In the genomic region with DNA sequence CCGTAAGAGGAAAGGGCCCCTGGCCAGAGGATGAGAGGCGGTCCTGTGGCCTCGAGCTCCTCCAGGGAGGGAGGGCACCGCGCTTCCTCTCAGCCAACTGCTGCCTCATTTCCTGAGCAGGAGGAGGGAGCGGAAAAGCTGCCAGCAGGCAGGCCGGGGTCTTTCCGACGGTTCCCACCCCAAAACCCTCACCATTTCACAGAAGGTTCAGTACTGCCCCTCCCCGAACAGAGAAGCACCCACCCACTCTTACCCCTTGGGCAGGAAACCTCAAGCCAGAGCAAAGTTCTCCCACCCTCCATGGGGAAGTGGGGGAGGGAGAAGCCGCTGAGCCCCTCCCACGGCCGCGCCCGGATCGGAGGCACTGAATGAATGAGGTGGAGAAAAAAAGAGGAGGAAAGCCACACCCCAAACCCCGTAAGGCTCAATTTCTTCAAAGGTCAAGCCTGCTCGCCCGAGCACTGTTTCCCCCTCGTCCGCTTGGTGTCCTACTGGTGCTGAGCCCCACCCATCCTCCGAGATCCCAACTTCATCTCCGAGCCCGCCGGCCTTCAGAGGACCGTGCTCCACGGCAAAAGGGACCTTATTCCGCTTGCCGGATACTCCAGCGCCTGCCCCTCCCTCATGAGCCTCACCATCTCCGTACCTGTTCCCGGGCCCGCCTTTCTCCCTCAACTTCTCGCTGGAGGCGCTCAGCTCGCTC, we compare ENCODE assay signal across 1 cellular context.
TF ChIP-seq lines count a peak whose summit lies in the region.

No MANE protein-coding gene starts in this region.

TF ChIP-seq in K562, 482 proteins besides CTCF, POLR2A, EP300 and RAD21 (continued from another document and continues in another):
- TF ChIP-seq, protein P1, sequence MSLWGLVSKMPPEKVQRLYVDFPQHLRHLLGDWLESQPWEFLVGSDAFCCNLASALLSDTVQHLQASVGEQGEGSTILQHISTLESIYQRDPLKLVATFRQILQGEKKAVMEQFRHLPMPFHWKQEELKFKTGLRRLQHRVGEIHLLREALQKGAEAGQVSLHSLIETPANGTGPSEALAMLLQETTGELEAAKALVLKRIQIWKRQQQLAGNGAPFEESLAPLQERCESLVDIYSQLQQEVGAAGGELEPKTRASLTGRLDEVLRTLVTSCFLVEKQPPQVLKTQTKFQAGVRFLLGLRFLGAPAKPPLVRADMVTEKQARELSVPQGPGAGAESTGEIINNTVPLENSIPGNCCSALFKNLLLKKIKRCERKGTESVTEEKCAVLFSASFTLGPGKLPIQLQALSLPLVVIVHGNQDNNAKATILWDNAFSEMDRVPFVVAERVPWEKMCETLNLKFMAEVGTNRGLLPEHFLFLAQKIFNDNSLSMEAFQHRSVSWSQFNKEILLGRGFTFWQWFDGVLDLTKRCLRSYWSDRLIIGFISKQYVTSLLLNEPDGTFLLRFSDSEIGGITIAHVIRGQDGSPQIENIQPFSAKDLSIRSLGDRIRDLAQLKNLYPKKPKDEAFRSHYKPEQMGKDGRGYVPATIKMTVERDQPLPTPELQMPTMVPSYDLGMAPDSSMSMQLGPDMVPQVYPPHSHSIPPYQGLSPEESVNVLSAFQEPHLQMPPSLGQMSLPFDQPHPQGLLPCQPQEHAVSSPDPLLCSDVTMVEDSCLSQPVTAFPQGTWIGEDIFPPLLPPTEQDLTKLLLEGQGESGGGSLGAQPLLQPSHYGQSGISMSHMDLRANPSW (CRISPR knock-in tag; IDR thresholded peaks at IDR 0.05) = 0 out of 2 replicates have a peak, but pooled peaks have one; percentile 45
- peak; percentile 69 for TF ChIP-seq ZNF316 (IDR thresholded peaks at IDR 0.05)
- TF ChIP-seq, protein P2, sequence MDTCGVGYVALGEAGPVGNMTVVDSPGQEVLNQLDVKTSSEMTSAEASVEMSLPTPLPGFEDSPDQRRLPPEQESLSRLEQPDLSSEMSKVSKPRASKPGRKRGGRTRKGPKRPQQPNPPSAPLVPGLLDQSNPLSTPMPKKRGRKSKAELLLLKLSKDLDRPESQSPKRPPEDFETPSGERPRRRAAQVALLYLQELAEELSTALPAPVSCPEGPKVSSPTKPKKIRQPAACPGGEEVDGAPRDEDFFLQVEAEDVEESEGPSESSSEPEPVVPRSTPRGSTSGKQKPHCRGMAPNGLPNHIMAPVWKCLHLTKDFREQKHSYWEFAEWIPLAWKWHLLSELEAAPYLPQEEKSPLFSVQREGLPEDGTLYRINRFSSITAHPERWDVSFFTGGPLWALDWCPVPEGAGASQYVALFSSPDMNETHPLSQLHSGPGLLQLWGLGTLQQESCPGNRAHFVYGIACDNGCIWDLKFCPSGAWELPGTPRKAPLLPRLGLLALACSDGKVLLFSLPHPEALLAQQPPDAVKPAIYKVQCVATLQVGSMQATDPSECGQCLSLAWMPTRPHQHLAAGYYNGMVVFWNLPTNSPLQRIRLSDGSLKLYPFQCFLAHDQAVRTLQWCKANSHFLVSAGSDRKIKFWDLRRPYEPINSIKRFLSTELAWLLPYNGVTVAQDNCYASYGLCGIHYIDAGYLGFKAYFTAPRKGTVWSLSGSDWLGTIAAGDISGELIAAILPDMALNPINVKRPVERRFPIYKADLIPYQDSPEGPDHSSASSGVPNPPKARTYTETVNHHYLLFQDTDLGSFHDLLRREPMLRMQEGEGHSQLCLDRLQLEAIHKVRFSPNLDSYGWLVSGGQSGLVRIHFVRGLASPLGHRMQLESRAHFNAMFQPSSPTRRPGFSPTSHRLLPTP (IDR thresholded peaks at IDR 0.05; ENCODE audit: borderline replicate concordance, extremely low read depth, insufficient read length) = no peak
- TF ChIP-seq MTA1 (IDR thresholded peaks at IDR 0.05; ENCODE audit: borderline replicate concordance) = no peak
- TF ChIP-seq SP2 (IDR thresholded peaks at IDR 0.05; ENCODE audit: extremely low read depth, low read depth, low read length, poor library complexity, severe bottlenecking) = no peak
- TF ChIP-seq KLF13 (tag; IDR thresholded peaks at IDR 0.05; ENCODE audit: borderline replicate concordance, low read depth) = no peak
- 0 out of 2 replicates have a peak, but pooled peaks have one; percentile 30 for TF ChIP-seq ZBED1 (IDR thresholded peaks at IDR 0.05)
- peak; percentile 19; the same call in 1 of the 2 replicates for TF ChIP-seq POLR2AphosphoS5 (IDR thresholded peaks at IDR 0.05; ENCODE audit: control insufficient read depth, insufficient read depth, low read depth, low read length)
- peak; percentile 53; the same call in 1 of the 2 replicates for TF ChIP-seq MXI1 (IDR thresholded peaks at IDR 0.05; ENCODE audit: low read depth, low read length)
- TF ChIP-seq ATF7 (IDR thresholded peaks at IDR 0.05) = no peak
- no peak for TF ChIP-seq ZNF431 (CRISPR knock-in tag; IDR thresholded peaks at IDR 0.05)
- TF ChIP-seq, protein P3, sequence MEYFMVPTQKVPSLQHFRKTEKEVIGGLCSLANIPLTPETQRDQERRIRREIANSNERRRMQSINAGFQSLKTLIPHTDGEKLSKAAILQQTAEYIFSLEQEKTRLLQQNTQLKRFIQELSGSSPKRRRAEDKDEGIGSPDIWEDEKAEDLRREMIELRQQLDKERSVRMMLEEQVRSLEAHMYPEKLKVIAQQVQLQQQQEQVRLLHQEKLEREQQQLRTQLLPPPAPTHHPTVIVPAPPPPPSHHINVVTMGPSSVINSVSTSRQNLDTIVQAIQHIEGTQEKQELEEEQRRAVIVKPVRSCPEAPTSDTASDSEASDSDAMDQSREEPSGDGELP (CRISPR knock-in tag; IDR thresholded peaks at IDR 0.05; ENCODE audit: borderline replicate concordance) = 0 out of 2 replicates have a peak, but pooled peaks have one; percentile 10
- TF ChIP-seq, protein P4, sequence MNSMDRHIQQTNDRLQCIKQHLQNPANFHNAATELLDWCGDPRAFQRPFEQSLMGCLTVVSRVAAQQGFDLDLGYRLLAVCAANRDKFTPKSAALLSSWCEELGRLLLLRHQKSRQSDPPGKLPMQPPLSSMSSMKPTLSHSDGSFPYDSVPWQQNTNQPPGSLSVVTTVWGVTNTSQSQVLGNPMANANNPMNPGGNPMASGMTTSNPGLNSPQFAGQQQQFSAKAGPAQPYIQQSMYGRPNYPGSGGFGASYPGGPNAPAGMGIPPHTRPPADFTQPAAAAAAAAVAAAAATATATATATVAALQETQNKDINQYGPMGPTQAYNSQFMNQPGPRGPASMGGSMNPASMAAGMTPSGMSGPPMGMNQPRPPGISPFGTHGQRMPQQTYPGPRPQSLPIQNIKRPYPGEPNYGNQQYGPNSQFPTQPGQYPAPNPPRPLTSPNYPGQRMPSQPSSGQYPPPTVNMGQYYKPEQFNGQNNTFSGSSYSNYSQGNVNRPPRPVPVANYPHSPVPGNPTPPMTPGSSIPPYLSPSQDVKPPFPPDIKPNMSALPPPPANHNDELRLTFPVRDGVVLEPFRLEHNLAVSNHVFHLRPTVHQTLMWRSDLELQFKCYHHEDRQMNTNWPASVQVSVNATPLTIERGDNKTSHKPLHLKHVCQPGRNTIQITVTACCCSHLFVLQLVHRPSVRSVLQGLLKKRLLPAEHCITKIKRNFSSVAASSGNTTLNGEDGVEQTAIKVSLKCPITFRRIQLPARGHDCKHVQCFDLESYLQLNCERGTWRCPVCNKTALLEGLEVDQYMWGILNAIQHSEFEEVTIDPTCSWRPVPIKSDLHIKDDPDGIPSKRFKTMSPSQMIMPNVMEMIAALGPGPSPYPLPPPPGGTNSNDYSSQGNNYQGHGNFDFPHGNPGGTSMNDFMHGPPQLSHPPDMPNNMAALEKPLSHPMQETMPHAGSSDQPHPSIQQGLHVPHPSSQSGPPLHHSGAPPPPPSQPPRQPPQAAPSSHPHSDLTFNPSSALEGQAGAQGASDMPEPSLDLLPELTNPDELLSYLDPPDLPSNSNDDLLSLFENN (IDR thresholded peaks at IDR 0.05; ENCODE audit: low read depth in 2 of 2, low read length in 2 of 2) = peak in 1 of 2 experiments; percentile 29; a peak in 1 of 4 replicates
- no peak; the same call in 1 of the 2 replicates for TF ChIP-seq PHF8 (IDR thresholded peaks at IDR 0.05; ENCODE audit: borderline replicate concordance, low read length)
- 0 out of 2 replicates have a peak, but pooled peaks have one; percentile 6 for TF ChIP-seq HCFC1 (IDR thresholded peaks at IDR 0.05; ENCODE audit: low read depth, low read length)
- TF ChIP-seq OTX1 (CRISPR knock-in tag; IDR thresholded peaks at IDR 0.05) = 0 out of 2 replicates have a peak, but pooled peaks have one; percentile 44
- no peak for TF ChIP-seq NR1H2 (CRISPR knock-in tag; IDR thresholded peaks at IDR 0.05)
- TF ChIP-seq, protein P5, sequence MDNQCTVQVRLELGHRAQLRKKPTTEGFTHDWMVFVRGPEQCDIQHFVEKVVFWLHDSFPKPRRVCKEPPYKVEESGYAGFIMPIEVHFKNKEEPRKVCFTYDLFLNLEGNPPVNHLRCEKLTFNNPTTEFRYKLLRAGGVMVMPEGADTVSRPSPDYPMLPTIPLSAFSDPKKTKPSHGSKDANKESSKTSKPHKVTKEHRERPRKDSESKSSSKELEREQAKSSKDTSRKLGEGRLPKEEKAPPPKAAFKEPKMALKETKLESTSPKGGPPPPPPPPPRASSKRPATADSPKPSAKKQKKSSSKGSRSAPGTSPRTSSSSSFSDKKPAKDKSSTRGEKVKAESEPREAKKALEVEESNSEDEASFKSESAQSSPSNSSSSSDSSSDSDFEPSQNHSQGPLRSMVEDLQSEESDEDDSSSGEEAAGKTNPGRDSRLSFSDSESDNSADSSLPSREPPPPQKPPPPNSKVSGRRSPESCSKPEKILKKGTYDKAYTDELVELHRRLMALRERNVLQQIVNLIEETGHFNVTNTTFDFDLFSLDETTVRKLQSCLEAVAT (IDR thresholded peaks at IDR 0.05) = peak in 1 of 2 experiments; percentile 82; a peak in 1 of 4 replicates
- TF ChIP-seq RFX5 (IDR thresholded peaks at IDR 0.05; ENCODE audit: low read depth, low read length) = no peak
- TF ChIP-seq NFRKB (IDR thresholded peaks at IDR 0.05; ENCODE audit: low read depth) = 0 out of 2 replicates have a peak, but pooled peaks have one; percentile 75
- TF ChIP-seq CEBPG (CRISPR knock-in tag; IDR thresholded peaks at IDR 0.05) = no peak
- no peak for TF ChIP-seq CEBPG (tag; conservative IDR thresholded peaks at IDR 0.05 in 1 of 2, IDR thresholded peaks at IDR 0.05 in 1 of 2)
- TF ChIP-seq, protein P6, sequence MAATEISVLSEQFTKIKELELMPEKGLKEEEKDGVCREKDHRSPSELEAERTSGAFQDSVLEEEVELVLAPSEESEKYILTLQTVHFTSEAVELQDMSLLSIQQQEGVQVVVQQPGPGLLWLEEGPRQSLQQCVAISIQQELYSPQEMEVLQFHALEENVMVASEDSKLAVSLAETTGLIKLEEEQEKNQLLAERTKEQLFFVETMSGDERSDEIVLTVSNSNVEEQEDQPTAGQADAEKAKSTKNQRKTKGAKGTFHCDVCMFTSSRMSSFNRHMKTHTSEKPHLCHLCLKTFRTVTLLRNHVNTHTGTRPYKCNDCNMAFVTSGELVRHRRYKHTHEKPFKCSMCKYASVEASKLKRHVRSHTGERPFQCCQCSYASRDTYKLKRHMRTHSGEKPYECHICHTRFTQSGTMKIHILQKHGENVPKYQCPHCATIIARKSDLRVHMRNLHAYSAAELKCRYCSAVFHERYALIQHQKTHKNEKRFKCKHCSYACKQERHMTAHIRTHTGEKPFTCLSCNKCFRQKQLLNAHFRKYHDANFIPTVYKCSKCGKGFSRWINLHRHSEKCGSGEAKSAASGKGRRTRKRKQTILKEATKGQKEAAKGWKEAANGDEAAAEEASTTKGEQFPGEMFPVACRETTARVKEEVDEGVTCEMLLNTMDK (IDR thresholded peaks at IDR 0.05; ENCODE audit: borderline replicate concordance, insufficient read depth, low read depth, low read length, poor library complexity, severe bottlenecking) = peak; percentile 76
- TF ChIP-seq, protein P7, sequence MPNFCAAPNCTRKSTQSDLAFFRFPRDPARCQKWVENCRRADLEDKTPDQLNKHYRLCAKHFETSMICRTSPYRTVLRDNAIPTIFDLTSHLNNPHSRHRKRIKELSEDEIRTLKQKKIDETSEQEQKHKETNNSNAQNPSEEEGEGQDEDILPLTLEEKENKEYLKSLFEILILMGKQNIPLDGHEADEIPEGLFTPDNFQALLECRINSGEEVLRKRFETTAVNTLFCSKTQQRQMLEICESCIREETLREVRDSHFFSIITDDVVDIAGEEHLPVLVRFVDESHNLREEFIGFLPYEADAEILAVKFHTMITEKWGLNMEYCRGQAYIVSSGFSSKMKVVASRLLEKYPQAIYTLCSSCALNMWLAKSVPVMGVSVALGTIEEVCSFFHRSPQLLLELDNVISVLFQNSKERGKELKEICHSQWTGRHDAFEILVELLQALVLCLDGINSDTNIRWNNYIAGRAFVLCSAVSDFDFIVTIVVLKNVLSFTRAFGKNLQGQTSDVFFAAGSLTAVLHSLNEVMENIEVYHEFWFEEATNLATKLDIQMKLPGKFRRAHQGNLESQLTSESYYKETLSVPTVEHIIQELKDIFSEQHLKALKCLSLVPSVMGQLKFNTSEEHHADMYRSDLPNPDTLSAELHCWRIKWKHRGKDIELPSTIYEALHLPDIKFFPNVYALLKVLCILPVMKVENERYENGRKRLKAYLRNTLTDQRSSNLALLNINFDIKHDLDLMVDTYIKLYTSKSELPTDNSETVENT (CRISPR knock-in tag; IDR thresholded peaks at IDR 0.05) = no peak
- TF ChIP-seq, protein P8, sequence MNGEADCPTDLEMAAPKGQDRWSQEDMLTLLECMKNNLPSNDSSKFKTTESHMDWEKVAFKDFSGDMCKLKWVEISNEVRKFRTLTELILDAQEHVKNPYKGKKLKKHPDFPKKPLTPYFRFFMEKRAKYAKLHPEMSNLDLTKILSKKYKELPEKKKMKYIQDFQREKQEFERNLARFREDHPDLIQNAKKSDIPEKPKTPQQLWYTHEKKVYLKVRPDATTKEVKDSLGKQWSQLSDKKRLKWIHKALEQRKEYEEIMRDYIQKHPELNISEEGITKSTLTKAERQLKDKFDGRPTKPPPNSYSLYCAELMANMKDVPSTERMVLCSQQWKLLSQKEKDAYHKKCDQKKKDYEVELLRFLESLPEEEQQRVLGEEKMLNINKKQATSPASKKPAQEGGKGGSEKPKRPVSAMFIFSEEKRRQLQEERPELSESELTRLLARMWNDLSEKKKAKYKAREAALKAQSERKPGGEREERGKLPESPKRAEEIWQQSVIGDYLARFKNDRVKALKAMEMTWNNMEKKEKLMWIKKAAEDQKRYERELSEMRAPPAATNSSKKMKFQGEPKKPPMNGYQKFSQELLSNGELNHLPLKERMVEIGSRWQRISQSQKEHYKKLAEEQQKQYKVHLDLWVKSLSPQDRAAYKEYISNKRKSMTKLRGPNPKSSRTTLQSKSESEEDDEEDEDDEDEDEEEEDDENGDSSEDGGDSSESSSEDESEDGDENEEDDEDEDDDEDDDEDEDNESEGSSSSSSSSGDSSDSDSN (IDR thresholded peaks at IDR 0.05; ENCODE audit: borderline replicate concordance in 1 of 2, low read depth in 2 of 2, low read length in 2 of 2) = peak; percentile 20 to 73; a peak in 1 of 4 replicates
- peak in 1 of 2 experiments; percentile 94; a peak in 1 of 4 replicates for TF ChIP-seq HDAC1 (IDR thresholded peaks at IDR 0.05)
- TF ChIP-seq NCOA1 (IDR thresholded peaks at IDR 0.05; ENCODE audit: low read depth) = no peak
